In the genomic region with DNA sequence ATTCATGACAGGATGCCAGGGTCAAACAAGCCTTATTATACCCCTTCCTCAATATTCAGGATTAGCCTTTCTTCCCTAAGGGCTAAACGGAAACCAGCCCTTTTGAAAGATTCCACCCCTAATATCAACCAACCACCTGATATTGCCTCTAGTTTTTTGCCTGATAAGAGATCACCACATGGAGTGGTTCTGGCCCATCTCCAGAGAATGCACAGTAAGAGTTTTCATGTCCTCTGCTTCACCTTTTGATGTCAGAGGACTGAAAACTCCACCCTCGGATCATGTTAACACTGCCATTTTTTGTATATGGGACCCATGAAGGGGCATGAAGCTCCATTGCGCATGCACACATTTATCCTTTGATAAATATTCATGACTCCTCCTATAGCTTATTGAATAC, we compare ENCODE assay signal across 1 cellular context.
TF ChIP-seq lines count a peak whose summit lies in the region.

No MANE protein-coding gene starts in this region.

TF ChIP-seq in K562, 482 proteins besides CTCF, POLR2A, EP300 and RAD21 (continued from another document and continues in another):
- TF ChIP-seq ZNF395 (CRISPR knock-in tag; IDR thresholded peaks at IDR 0.05) (no peak), SMARCE1 (IDR thresholded peaks at IDR 0.05) (peak; percentile 70), ZNF695 (CRISPR knock-in tag; IDR thresholded peaks at IDR 0.05) (no peak), BRF1 (IDR thresholded peaks at IDR 0.05; ENCODE audit: borderline replicate concordance, extremely low read depth, insufficient read length) (no peak), ZNF311 (CRISPR knock-in tag; IDR thresholded peaks at IDR 0.05) (no peak), KLF16 (IDR thresholded peaks at IDR 0.05) (no peak), CBX3 (IDR thresholded peaks at IDR 0.05; ENCODE audit: borderline replicate concordance in 1 of 2, low read length in 2 of 2) (0 out of 3 replicates have a peak, but pooled peaks of 1 of the 2 experiments have one; percentile 36), HDAC8 (tag; IDR thresholded peaks at IDR 0.05) (no peak), KLF6 (CRISPR knock-in tag; IDR thresholded peaks at IDR 0.05; ENCODE audit: borderline replicate concordance) (no peak), MYBL2 (IDR thresholded peaks at IDR 0.05; ENCODE audit: low read depth) (no peak; the same call in 1 of the 2 replicates), MYBL2 (CRISPR knock-in tag; IDR thresholded peaks at IDR 0.05; ENCODE audit: borderline replicate concordance) (no peak), TEAD4 (IDR thresholded peaks at IDR 0.05; ENCODE audit: low read length) (peak; percentile 84), TEAD4 (CRISPR knock-in tag; IDR thresholded peaks at IDR 0.05; ENCODE audit: borderline replicate concordance) (no peak), KLF10 (CRISPR knock-in tag; IDR thresholded peaks at IDR 0.05) (no peak), ZNF316 (IDR thresholded peaks at IDR 0.05) (peak; percentile 64), E4F1 (CRISPR knock-in tag; IDR thresholded peaks at IDR 0.05; ENCODE audit: borderline replicate concordance) (no peak), ZBTB2 (IDR thresholded peaks at IDR 0.05) (peak; percentile 50; the same call in 1 of the 2 replicates), MTA1 (IDR thresholded peaks at IDR 0.05; ENCODE audit: borderline replicate concordance) (peak; percentile 42; the same call in 1 of the 2 replicates), FOSL1 (tag; conservative IDR thresholded peaks at IDR 0.05) (no peak), NR2C1 (IDR thresholded peaks at IDR 0.05) (0 out of 2 replicates have a peak, but pooled peaks have one; percentile 26), NR2C1 (tag; IDR thresholded peaks at IDR 0.05) (peak; percentile 49), GABPA (tag; conservative IDR thresholded peaks at IDR 0.05; ENCODE audit: low read depth) (0 out of 2 replicates have a peak, but pooled peaks have one; percentile 35), CREB1 (IDR thresholded peaks at IDR 0.05) (peak; percentile 40; the same call in 1 of the 2 replicates), CREB1 (CRISPR knock-in tag; IDR thresholded peaks at IDR 0.05) (no peak), SRF (CRISPR knock-in tag; IDR thresholded peaks at IDR 0.05) (no peak), MXD1 (CRISPR knock-in tag; IDR thresholded peaks at IDR 0.05; ENCODE audit: borderline replicate concordance, poor library complexity, severe bottlenecking) (no peak), KLF13 (tag; IDR thresholded peaks at IDR 0.05; ENCODE audit: borderline replicate concordance, low read depth) (no peak), CHD4 (IDR thresholded peaks at IDR 0.05; ENCODE audit: insufficient read depth, insufficient replicate concordance, low read depth, low read length, poor library complexity, severe bottlenecking) (no peak), ARID1B (IDR thresholded peaks at IDR 0.05) (peak; percentile 82), PTBP1 (IDR thresholded peaks at IDR 0.05; ENCODE audit: low read depth, low read length) (no peak), GATA2 (CRISPR knock-in tag; IDR thresholded peaks at IDR 0.05) (0 out of 2 replicates have a peak, but pooled peaks have one; percentile 15), IFI16 (CRISPR knock-in tag; IDR thresholded peaks at IDR 0.05) (no peak), ZNF449 (CRISPR knock-in tag; IDR thresholded peaks at IDR 0.05) (no peak), CBFA2T3 (IDR thresholded peaks at IDR 0.05) (peak; percentile 78), ZNF408 (CRISPR knock-in tag; IDR thresholded peaks at IDR 0.05; ENCODE audit: low read depth) (no peak), CTBP1 (IDR thresholded peaks at IDR 0.05; ENCODE audit: borderline replicate concordance) (peak; percentile 73), ZKSCAN3 (CRISPR knock-in tag; IDR thresholded peaks at IDR 0.05) (no peak), SMARCA4 (IDR thresholded peaks at IDR 0.05) (peak; percentile 75), TAL1 (IDR thresholded peaks at IDR 0.05) (peak; percentile 70), FOXM1 (IDR thresholded peaks at IDR 0.05; ENCODE audit: low read depth) (peak; percentile 93), FOXM1 (CRISPR knock-in tag; IDR thresholded peaks at IDR 0.05; ENCODE audit: low read depth) (no peak), USF1 (CRISPR knock-in tag; IDR thresholded peaks at IDR 0.05) (no peak), TRIM24 (IDR thresholded peaks at IDR 0.05) (peak in 1 of 2 experiments; percentile 57; a peak in 1 of 4 replicates), SP1 (CRISPR knock-in tag; IDR thresholded peaks at IDR 0.05) (no peak), ZNF717 (CRISPR knock-in tag; IDR thresholded peaks at IDR 0.05) (no peak), CC2D1A (IDR thresholded peaks at IDR 0.05) (peak; percentile 49; the same call in 1 of the 2 replicates)
- TF ChIP-seq, protein P1, sequence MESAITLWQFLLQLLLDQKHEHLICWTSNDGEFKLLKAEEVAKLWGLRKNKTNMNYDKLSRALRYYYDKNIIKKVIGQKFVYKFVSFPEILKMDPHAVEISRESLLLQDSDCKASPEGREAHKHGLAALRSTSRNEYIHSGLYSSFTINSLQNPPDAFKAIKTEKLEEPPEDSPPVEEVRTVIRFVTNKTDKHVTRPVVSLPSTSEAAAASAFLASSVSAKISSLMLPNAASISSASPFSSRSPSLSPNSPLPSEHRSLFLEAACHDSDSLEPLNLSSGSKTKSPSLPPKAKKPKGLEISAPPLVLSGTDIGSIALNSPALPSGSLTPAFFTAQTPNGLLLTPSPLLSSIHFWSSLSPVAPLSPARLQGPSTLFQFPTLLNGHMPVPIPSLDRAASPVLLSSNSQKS (CRISPR knock-in tag; IDR thresholded peaks at IDR 0.05) = no peak
- TF ChIP-seq, protein P2, sequence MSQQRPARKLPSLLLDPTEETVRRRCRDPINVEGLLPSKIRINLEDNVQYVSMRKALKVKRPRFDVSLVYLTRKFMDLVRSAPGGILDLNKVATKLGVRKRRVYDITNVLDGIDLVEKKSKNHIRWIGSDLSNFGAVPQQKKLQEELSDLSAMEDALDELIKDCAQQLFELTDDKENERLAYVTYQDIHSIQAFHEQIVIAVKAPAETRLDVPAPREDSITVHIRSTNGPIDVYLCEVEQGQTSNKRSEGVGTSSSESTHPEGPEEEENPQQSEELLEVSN (IDR thresholded peaks at IDR 0.05; ENCODE audit: borderline replicate concordance in 1 of 2, extremely low read depth in 1 of 2, insufficient read depth in 1 of 2, insufficient read length in 1 of 2, low read depth in 1 of 2, low read length in 1 of 2, poor library complexity in 1 of 2, severe bottlenecking in 1 of 2) = peak; percentile 35 to 54
- TF ChIP-seq, protein P3, sequence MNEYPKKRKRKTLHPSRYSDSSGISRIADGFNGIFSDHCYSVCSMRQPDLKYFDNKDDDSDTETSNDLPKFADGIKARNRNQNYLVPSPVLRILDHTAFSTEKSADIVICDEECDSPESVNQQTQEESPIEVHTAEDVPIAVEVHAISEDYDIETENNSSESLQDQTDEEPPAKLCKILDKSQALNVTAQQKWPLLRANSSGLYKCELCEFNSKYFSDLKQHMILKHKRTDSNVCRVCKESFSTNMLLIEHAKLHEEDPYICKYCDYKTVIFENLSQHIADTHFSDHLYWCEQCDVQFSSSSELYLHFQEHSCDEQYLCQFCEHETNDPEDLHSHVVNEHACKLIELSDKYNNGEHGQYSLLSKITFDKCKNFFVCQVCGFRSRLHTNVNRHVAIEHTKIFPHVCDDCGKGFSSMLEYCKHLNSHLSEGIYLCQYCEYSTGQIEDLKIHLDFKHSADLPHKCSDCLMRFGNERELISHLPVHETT (CRISPR knock-in tag; conservative IDR thresholded peaks at IDR 0.05 in 1 of 2, IDR thresholded peaks at IDR 0.05 in 1 of 2) = no peak
- TF ChIP-seq, protein P4, sequence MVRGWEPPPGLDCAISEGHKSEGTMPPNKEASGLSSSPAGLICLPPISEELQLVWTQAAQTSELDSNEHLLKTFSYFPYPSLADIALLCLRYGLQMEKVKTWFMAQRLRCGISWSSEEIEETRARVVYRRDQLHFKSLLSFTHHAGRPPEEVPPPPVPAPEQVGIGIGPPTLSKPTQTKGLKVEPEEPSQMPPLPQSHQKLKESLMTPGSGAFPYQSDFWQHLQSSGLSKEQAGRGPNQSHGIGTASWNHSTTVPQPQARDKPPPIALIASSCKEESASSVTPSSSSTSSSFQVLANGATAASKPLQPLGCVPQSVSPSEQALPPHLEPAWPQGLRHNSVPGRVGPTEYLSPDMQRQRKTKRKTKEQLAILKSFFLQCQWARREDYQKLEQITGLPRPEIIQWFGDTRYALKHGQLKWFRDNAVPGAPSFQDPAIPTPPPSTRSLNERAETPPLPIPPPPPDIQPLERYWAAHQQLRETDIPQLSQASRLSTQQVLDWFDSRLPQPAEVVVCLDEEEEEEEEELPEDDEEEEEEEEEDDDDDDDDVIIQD (CRISPR knock-in tag; IDR thresholded peaks at IDR 0.05) = no peak
- TF ChIP-seq, protein P5, sequence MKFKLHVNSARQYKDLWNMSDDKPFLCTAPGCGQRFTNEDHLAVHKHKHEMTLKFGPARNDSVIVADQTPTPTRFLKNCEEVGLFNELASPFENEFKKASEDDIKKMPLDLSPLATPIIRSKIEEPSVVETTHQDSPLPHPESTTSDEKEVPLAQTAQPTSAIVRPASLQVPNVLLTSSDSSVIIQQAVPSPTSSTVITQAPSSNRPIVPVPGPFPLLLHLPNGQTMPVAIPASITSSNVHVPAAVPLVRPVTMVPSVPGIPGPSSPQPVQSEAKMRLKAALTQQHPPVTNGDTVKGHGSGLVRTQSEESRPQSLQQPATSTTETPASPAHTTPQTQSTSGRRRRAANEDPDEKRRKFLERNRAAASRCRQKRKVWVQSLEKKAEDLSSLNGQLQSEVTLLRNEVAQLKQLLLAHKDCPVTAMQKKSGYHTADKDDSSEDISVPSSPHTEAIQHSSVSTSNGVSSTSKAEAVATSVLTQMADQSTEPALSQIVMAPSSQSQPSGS (CRISPR knock-in tag; IDR thresholded peaks at IDR 0.05) = no peak
